In genomic region chr20:34512266-34512954, GRCh38 we compare ENCODE assay signal across 8 cellular contexts. TPM values are rescaled to one million over a fixed set of nuclear protein-coding genes. Genes with fewer than 3 reads are reported as not detected.
DNase-seq lines count a peak whose midpoint lies in the region; ATAC-seq and TF ChIP-seq lines count a peak whose summit lies in the region.

No MANE protein-coding gene starts in this region.

- peaks cover 31% of the 10 kb centered on the region for H3K4me1 Mint-ChIP-seq in CD8-positive, alpha-beta T cell (ENCODE audit: low read depth)

- H3K27ac ChIP-seq in CD8-positive, alpha-beta T cell (ENCODE audit: low read depth, low read length), result no peak overlapping the region
- H3K27ac ChIP-seq in angular gyrus (ENCODE audit: low read depth, low read length), result peak overlapping the region; percentile 64
- H3K27ac ChIP-seq in spleen, result peak overlapping the region in 1 of 8 donors; percentile 23

- CTCF ChIA-PET in CD8-positive, alpha-beta T cell (lab: Charles Lee), result interaction anchor here (1.3 kb wide), 1 partner anchor 26 kb away, joined by 5 read pairs; no protein-coding TSS in a partner anchor

- no peak for TF ChIP-seq POLR2A in spleen (IDR thresholded peaks at IDR 0.05)

- H3K9me3 ChIP-seq in CD8-positive, alpha-beta T cell (ENCODE audit: low read length), result no peaks in the 10 kb centered on the region
- H3K9me3 ChIP-seq in spleen, result no peaks in the 10 kb centered on the region

- peaks cover 38% of the 10 kb centered on the region for H3K36me3 Mint-ChIP-seq in CD8-positive, alpha-beta T cell

- no peak for TF ChIP-seq CTCF in CD8-positive, alpha-beta T cell (IDR thresholded peaks at IDR 0.05)
- TF ChIP-seq CTCF in spleen (IDR thresholded peaks at IDR 0.05 in 8 of 11, conservative IDR thresholded peaks at IDR 0.05 in 3 of 11), result no peak

- no peaks in the 10 kb centered on the region for H3K27me3 ChIP-seq in CD8-positive, alpha-beta T cell (ENCODE audit: insufficient read depth, low read length)
- no peaks in the 10 kb centered on the region for H3K27me3 ChIP-seq in spleen (replicated peaks in 1 of 7)

- ATAC-seq in CD8-positive, alpha-beta T cell, result no peak
- no peak for ATAC-seq in GM19455 (IDR thresholded peaks at IDR 0.05; ENCODE audit: unreplicated experiment)

- H3K36me3 ChIP-seq in CD8-positive, alpha-beta T cell (ENCODE audit: insufficient read depth, low read length), result peaks cover 9% of the 10 kb centered on the region
- peaks cover 0 to 56% (median 8%) of the 10 kb centered on the region in 6 donors for H3K36me3 ChIP-seq in spleen

- H3K4me3 Mint-ChIP-seq in CD8-positive, alpha-beta T cell, result no peak overlapping the region

- H3K4me1 ChIP-seq in CD8-positive, alpha-beta T cell (ENCODE audit: insufficient read depth, low read length), result peaks cover 9% of the 10 kb centered on the region
- H3K4me1 ChIP-seq in spleen, result peaks cover 5 to 30% (median 21%) of the 10 kb centered on the region in 6 donors

- peak overlapping the region; percentile 35 for H3K27ac Mint-ChIP-seq in CD8-positive, alpha-beta T cell

- POLR2A ChIA-PET in CD8-positive, alpha-beta T cell (lab: Charles Lee), result interaction anchor here (1.4 kb wide), 1 partner anchor 200 kb away, joined by 3 read pairs; no protein-coding TSS in a partner anchor

- intact Hi-C loops in CD8-positive, alpha-beta T cell (cut with DNase I, micrococcal nuclease), result loop anchor here (10.0 kb wide), 2 partner anchors 362 to 772 kb away; partner anchors contain the start of genes ACSS2 (in 1 of the 2), EIF6 (in 1 of the 2) and GGT7 (in 1 of the 2)
- intact Hi-C loops in spleen (cut with DNase I; ENCODE audit: low total_unique reads), result no loop called here

- no peaks in the 10 kb centered on the region for H3K9me3 Mint-ChIP-seq in CD8-positive, alpha-beta T cell

- DNase-seq in CD8-positive, alpha-beta T cell, result no peak
- DNase-seq in kidney glomerular epithelial cell (lab: John Stamatoyannopoulos, UW) (peak; percentile 40), pons (ENCODE audit: low spot score) (peak; percentile 87), NCI-H2029 (lab: John Stamatoyannopoulos, UW) (no peak), spleen (no peak)
- no peak for DNase-seq in stimulated activated CD4-positive, alpha-beta T cell treated with anti-CD3 and anti-CD28 coated beads, Interleukin-4, amount 100 ng/mL, for 1 hour

- no peak overlapping the region for H3K4me3 ChIP-seq in CD8-positive, alpha-beta T cell (ENCODE audit: low read depth, low read length)
- no peak overlapping the region for H3K4me3 ChIP-seq in spleen

- no peaks in the 10 kb centered on the region for H3K27me3 Mint-ChIP-seq in CD8-positive, alpha-beta T cell (ENCODE audit: low read depth)

- 87 to 96% (median 94%) methylated on average over 4 of the region's 4 CpGs for WGBS in spleen, 5 donors

RNA-seq across cellular contexts. Expression of gene DYNLRB1, which starts 3.8 kb away (rescaled TPM):
- 10 to 100 TPM; 34.9 to 38.0 TPM for total RNA-seq in CD8-positive, alpha-beta T cell
- total RNA-seq in spleen, result 100 to 1,000 TPM in 3 of 7 donors, 10 to 100 TPM in 4; 72.0 to 209 (median 91.9) TPM
- polyA plus RNA-seq in spleen, result 100 to 1,000 TPM; 151 to 190 (median 166) TPM

RNA-seq across cellular contexts. Expression of gene MAP1LC3A, which starts 46.1 kb away (rescaled TPM):
- total RNA-seq in CD8-positive, alpha-beta T cell, result 10 to 100 TPM; 19.4 to 22.4 TPM
- total RNA-seq in spleen, result 10 to 100 TPM; 13.0 to 34.0 (median 26.0) TPM
- 10 to 100 TPM; 47.3 to 56.7 (median 54.2) TPM for polyA plus RNA-seq in spleen

Comparison
In these comparisons a context has a peak if more than half of its experiments do, and no peak if none do; other contexts are left out.
1. DNase-seq: peak in kidney glomerular epithelial cell (single experiment) and pons (single experiment); none in CD8-positive, alpha-beta T cell (0 of 7), NCI-H2029 (single experiment), spleen (single experiment) and stimulated activated CD4-positive, alpha-beta T cell treated with anti-CD3 and anti-CD28 coated beads, Interleukin-4, amount 100 ng/mL, for 1 hour (single experiment).